ENCODE assay signal across 7 cellular contexts in genomic region chr2:123262856-123263255, GRCh38.
"Had no signal": no experiment of that assay in that cellular context is flagged by ENCODE, and none has a peak within 500 bp of the region (broad histone marks: within the 10 kb centered on the region; RNA-seq: fewer than 3 reads in every experiment).

No MANE protein-coding gene starts in this region.

- H3K27ac Mint-ChIP-seq: GM23338, HFFc6 had no signal

- H3K4me3 Mint-ChIP-seq: GM23338, H9, HFFc6 had no signal

- DNase-seq: GM23248, GOT3, H7, H9, HCEC 1CT, HFFc6 had no signal

- H3K4me1 Mint-ChIP-seq: GM23338, H9 had no signal
